1 cellular context compared by ENCODE assay signal in the genomic region with DNA sequence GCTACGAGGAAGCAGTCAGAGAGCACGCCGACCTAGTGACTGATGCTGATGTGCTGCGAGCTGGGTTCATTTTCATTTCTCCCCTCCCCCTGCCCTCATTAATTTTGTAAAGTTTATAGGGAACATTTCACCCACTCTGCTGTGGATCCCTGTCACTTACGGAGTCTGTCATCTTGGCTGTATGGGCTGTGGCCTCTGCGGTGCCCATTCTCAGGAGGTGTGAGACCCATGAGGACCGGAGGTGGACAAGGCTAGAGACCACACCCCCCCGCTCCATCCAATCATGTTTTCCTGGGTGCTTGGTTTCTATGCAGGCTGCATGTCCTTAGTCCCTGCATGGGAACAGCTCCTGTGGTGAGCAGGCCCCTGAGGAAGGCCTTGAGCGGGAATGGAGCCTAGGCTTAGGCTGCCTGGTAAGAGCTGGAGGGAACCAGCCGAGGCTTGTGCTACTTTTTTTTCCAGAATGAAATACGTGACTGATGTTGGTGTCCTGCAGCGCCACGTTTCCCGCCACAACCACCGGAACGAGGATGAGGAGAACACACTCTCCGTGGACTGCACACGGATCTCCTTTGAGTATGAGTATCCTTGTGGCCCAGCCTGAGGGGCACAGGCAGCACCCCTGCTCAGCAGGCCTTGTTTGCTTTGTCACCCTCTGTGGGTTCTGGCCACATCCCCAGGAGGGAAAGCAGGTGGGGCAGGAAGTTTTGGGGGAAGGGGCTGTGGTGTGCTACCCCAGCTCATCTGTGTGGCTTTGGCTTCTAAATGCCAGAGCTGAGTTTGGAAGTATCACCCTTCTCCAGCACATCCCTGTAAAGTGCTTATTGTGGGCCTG.
TF ChIP-seq lines count a peak whose summit lies in the region.

No MANE protein-coding gene starts in this region.

TF ChIP-seq in HepG2, 621 proteins besides CTCF, POLR2A, EP300 and RAD21:
- TF ChIP-seq, protein P1, sequence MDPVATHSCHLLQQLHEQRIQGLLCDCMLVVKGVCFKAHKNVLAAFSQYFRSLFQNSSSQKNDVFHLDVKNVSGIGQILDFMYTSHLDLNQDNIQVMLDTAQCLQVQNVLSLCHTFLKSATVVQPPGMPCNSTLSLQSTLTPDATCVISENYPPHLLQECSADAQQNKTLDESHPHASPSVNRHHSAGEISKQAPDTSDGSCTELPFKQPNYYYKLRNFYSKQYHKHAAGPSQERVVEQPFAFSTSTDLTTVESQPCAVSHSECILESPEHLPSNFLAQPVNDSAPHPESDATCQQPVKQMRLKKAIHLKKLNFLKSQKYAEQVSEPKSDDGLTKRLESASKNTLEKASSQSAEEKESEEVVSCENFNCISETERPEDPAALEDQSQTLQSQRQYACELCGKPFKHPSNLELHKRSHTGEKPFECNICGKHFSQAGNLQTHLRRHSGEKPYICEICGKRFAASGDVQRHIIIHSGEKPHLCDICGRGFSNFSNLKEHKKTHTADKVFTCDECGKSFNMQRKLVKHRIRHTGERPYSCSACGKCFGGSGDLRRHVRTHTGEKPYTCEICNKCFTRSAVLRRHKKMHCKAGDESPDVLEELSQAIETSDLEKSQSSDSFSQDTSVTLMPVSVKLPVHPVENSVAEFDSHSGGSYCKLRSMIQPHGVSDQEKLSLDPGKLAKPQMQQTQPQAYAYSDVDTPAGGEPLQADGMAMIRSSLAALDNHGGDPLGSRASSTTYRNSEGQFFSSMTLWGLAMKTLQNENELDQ (CRISPR knock-in tag; IDR thresholded peaks at IDR 0.05; ENCODE audit: borderline replicate concordance) = no peak
- TF ChIP-seq ZNF720 (CRISPR knock-in tag; IDR thresholded peaks at IDR 0.05) (no peak), PAX8 (CRISPR knock-in tag; IDR thresholded peaks at IDR 0.05; ENCODE audit: borderline replicate concordance) (no peak), ZEB1 (IDR thresholded peaks at IDR 0.05; ENCODE audit: insufficient replicate concordance, low read depth) (no peak), ZNF343 (CRISPR knock-in tag; IDR thresholded peaks at IDR 0.05) (no peak), NCOR1 (IDR thresholded peaks at IDR 0.05; ENCODE audit: borderline replicate concordance, low read length) (no peak), ELF4 (CRISPR knock-in tag; IDR thresholded peaks at IDR 0.05; ENCODE audit: borderline replicate concordance) (no peak), HMG20B (CRISPR knock-in tag; conservative IDR thresholded peaks at IDR 0.05) (no peak), ZNF652 (CRISPR knock-in tag; IDR thresholded peaks at IDR 0.05; ENCODE audit: borderline replicate concordance, low read depth) (no peak), ZNF703 (CRISPR knock-in tag; IDR thresholded peaks at IDR 0.05; ENCODE audit: borderline replicate concordance) (no peak), MTF2 (CRISPR knock-in tag; IDR thresholded peaks at IDR 0.05; ENCODE audit: borderline replicate concordance) (no peak), TCF7 (IDR thresholded peaks at IDR 0.05; ENCODE audit: low read depth) (no peak), MED13 (CRISPR knock-in tag; IDR thresholded peaks at IDR 0.05) (no peak), ERF (CRISPR knock-in tag; IDR thresholded peaks at IDR 0.05) (no peak), PHF21A (CRISPR knock-in tag; IDR thresholded peaks at IDR 0.05) (no peak), ZFP82 (CRISPR knock-in tag; IDR thresholded peaks at IDR 0.05; ENCODE audit: borderline replicate concordance) (no peak), ZNF24 (IDR thresholded peaks at IDR 0.05) (no peak)
- TF ChIP-seq, protein P2, sequence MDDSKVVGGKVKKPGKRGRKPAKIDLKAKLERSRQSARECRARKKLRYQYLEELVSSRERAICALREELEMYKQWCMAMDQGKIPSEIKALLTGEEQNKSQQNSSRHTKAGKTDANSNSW (CRISPR knock-in tag; IDR thresholded peaks at IDR 0.05; ENCODE audit: borderline replicate concordance) = no peak
- TF ChIP-seq, protein P3, sequence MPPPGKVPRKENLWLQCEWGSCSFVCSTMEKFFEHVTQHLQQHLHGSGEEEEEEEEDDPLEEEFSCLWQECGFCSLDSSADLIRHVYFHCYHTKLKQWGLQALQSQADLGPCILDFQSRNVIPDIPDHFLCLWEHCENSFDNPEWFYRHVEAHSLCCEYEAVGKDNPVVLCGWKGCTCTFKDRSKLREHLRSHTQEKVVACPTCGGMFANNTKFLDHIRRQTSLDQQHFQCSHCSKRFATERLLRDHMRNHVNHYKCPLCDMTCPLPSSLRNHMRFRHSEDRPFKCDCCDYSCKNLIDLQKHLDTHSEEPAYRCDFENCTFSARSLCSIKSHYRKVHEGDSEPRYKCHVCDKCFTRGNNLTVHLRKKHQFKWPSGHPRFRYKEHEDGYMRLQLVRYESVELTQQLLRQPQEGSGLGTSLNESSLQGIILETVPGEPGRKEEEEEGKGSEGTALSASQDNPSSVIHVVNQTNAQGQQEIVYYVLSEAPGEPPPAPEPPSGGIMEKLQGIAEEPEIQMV (CRISPR knock-in tag; IDR thresholded peaks at IDR 0.05; ENCODE audit: low read depth) = no peak
